Comparison of ENCODE assay signal across 1 cellular context in genomic region chr1:10495942-10496341, GRCh38.
TF ChIP-seq lines count a peak whose summit lies in the region.

No MANE protein-coding gene starts in this region.

TF ChIP-seq in H1, 55 proteins besides CTCF, POLR2A, EP300 and RAD21 (continued from another document):
- TF ChIP-seq FOSL1 (IDR thresholded peaks at IDR 0.05; ENCODE audit: insufficient read depth, low read depth, low read length) (no peak), BACH1 (IDR thresholded peaks at IDR 0.05; ENCODE audit: low read length) (no peak), ZNF274 (IDR thresholded peaks at IDR 0.05; ENCODE audit: borderline replicate concordance, extremely low read depth, low read length) (no peak)
TF ChIP-seq in H1: peak in this region for 0.
